In genomic region chr5:156815988-156816599, GRCh38 we compare ENCODE assay signal across 9 cellular contexts. TPM values are rescaled to one million over a fixed set of nuclear protein-coding genes. Genes with fewer than 3 reads are reported as not detected.
DNase-seq lines count a peak whose midpoint lies in the region; ATAC-seq and TF ChIP-seq lines count a peak whose summit lies in the region.
"Had no signal": no experiment of that assay in that cellular context is flagged by ENCODE, and none has a peak within 500 bp of the region (broad histone marks: within the 10 kb centered on the region; RNA-seq: fewer than 3 reads in every experiment).

No MANE protein-coding gene starts in this region.

- no peaks in the 10 kb centered on the region for H3K27me3 Mint-ChIP-seq in neural progenitor cell (ENCODE audit: insufficient read depth, low read depth)

- POLR2A ChIA-PET in HCT116 (lab: Charles Lee) = no interaction called here

- H3K36me3 ChIP-seq in HCT116 (ENCODE audit: control insufficient read depth in 1 of 2, insufficient read depth in 2 of 2, low read length in 2 of 2) (no peaks in the 10 kb centered on the region), neural progenitor cell (no peaks in the 10 kb centered on the region)

- RAD21 ChIA-PET in HCT116 (lab: Charles Lee; ENCODE audit: low non-redundant PET in 1 of 2, low total read pairs in 2 of 2, uncharacterized antibody in 2 of 2, unreplicated experiment in 2 of 2) = no interaction called here

- CTCF ChIA-PET in HCT116 (lab: Charles Lee) = interaction anchor here (1.2 kb wide), 1 partner anchor 872 kb away, joined by 4 read pairs; no protein-coding TSS in a partner anchor

- H3K36me3 Mint-ChIP-seq in neural progenitor cell = no peaks in the 10 kb centered on the region

- intact Hi-C loops in HCT116 (cut with micrococcal nuclease) = loop anchor here (2.0 kb wide), 3 partner anchors 871 to 1677 kb away; no protein-coding TSS in a partner anchor

- no peak overlapping the region for H3K4me2 ChIP-seq in HCT116 (ENCODE audit: low read length)
- no peak overlapping the region for H3K4me2 ChIP-seq in neural progenitor cell

- H2AFZ ChIP-seq in HCT116 (ENCODE audit: low read depth, low read length, poor library complexity, severe bottlenecking) = no peak overlapping the region
- no peak overlapping the region for H2AFZ ChIP-seq in neural progenitor cell (replicated peaks)

- peak; percentile 67 for ATAC-seq in HCT116
- no peak for ATAC-seq in HG03457 (IDR thresholded peaks at IDR 0.05; ENCODE audit: unreplicated experiment)

- H4K20me1 ChIP-seq in HCT116 (ENCODE audit: insufficient read depth) (no peaks in the 10 kb centered on the region), neural progenitor cell (ENCODE audit: low read depth) (no peaks in the 10 kb centered on the region)

- H3K9ac ChIP-seq in HCT116 (ENCODE audit: low read length) = no peak overlapping the region
- no peak overlapping the region for H3K9ac ChIP-seq in neural progenitor cell

- no peaks in the 10 kb centered on the region for H3F3A ChIP-seq in neural progenitor cell (ENCODE audit: low read depth)

- H3K27me3 ChIP-seq in HCT116 (ENCODE audit: insufficient read depth, low read length) (no peaks in the 10 kb centered on the region), neural progenitor cell (no peaks in the 10 kb centered on the region)

- DNase-seq in A172 (ENCODE audit: low spot score) = peak; percentile 25
- DNase-seq in EH (ENCODE audit: low read depth) = peak; percentile 25
- DNase-seq in HCT116 (ENCODE audit: low read depth, low spot score) = no peak
- peak; percentile 51 for DNase-seq in NCI-H82 treated with DMSO at 0.1 percent for 48 hours (lab: John Stamatoyannopoulos, UW; ENCODE audit: unreplicated experiment)
- peak; percentile 7 for DNase-seq in cerebellar cortex (ENCODE audit: low spot score)
- DNase-seq in neural progenitor cell (ENCODE audit: low spot score) = peak; percentile 64
- DNase-seq in GOT3 (lab: John Stamatoyannopoulos, UW) = no peak

- TF ChIP-seq CTCF in HCT116 (IDR thresholded peaks at IDR 0.05 in 2 of 3, conservative IDR thresholded peaks at IDR 0.05 in 1 of 3; ENCODE audit: borderline replicate concordance in 1 of 3, insufficient read depth in 1 of 3, low read depth in 2 of 3, low read length in 2 of 3) = peak; percentile 13 to 57 (median 47); a peak in 4 of 6 replicates
- TF ChIP-seq CTCF in neural progenitor cell (IDR thresholded peaks at IDR 0.05) = peak; percentile 67

- H3K4me1 ChIP-seq in HCT116 (ENCODE audit: control insufficient read depth in 1 of 2, insufficient read depth in 2 of 2, low read length in 2 of 2) (no peaks in the 10 kb centered on the region), neural progenitor cell (no peaks in the 10 kb centered on the region)

- H3K79me2 ChIP-seq in HCT116 (ENCODE audit: insufficient read depth, low read length) = no peaks in the 10 kb centered on the region
- no peaks in the 10 kb centered on the region for H3K79me2 ChIP-seq in neural progenitor cell (ENCODE audit: low read depth)

- peaks cover 4% of the 10 kb centered on the region for H3K4me1 Mint-ChIP-seq in neural progenitor cell

- H3K27ac ChIP-seq in HCT116 (ENCODE audit: low read depth, low read length) = no peak overlapping the region
- H3K27ac ChIP-seq in neural progenitor cell = no peak overlapping the region

- peaks cover 2% of the 10 kb centered on the region for H3K9me3 Mint-ChIP-seq in neural progenitor cell

- TF ChIP-seq RAD21 in HCT116 (IDR thresholded peaks at IDR 0.05; ENCODE audit: low read depth) = peak; percentile 48

- H3K9me3 ChIP-seq in HCT116 (ENCODE audit: control insufficient read depth in 1 of 2, insufficient read depth in 1 of 2, low read depth in 1 of 2, low read length in 2 of 2) (no peaks in the 10 kb centered on the region), neural progenitor cell (ENCODE audit: low read depth) (no peaks in the 10 kb centered on the region)

- no peak for TF ChIP-seq POLR2A in HCT116 (IDR thresholded peaks at IDR 0.05; ENCODE audit: borderline replicate concordance, extremely low read depth, insufficient read depth, insufficient read length)

- H3K4me3 ChIP-seq in HCT116 (replicated peaks in 1 of 2; ENCODE audit: low read depth in 1 of 2, low read length in 2 of 2) = no peak overlapping the region
- H3K4me3 ChIP-seq in neural progenitor cell = no peak overlapping the region

- no TSS peak for BruUV-seq in HCT116 (replicated peaks; lab: Mats Ljungman, UMichigan)

- H3K4me3 Mint-ChIP-seq in neural progenitor cell = no peak overlapping the region

- H3K9me2 ChIP-seq in HCT116 (ENCODE audit: insufficient read depth) = no peaks in the 10 kb centered on the region

- H3K27ac Mint-ChIP-seq in neural progenitor cell = no peak overlapping the region

TF ChIP-seq in HCT116, 20 proteins besides CTCF, POLR2A, EP300 and RAD21:
- TF ChIP-seq ZFX (IDR thresholded peaks at IDR 0.05) = no peak
- no peak for TF ChIP-seq EZH2phosphoT487 (IDR thresholded peaks at IDR 0.05; ENCODE audit: borderline replicate concordance)
- TF ChIP-seq SRF (IDR thresholded peaks at IDR 0.05; ENCODE audit: low read depth) = no peak
- no peak for TF ChIP-seq ELF1 (IDR thresholded peaks at IDR 0.05; ENCODE audit: borderline replicate concordance, low read depth)
- TF ChIP-seq YY1 (IDR thresholded peaks at IDR 0.05; ENCODE audit: extremely low read depth, insufficient replicate concordance, low read depth, low read length) = no peak
- TF ChIP-seq FOSL1 (IDR thresholded peaks at IDR 0.05; ENCODE audit: low read depth) = no peak
- TF ChIP-seq, protein P1, sequence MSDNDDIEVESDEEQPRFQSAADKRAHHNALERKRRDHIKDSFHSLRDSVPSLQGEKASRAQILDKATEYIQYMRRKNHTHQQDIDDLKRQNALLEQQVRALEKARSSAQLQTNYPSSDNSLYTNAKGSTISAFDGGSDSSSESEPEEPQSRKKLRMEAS (IDR thresholded peaks at IDR 0.05) = no peak
- TF ChIP-seq SIN3A (IDR thresholded peaks at IDR 0.05; ENCODE audit: low read depth) = no peak
- no peak for TF ChIP-seq CBX3 (IDR thresholded peaks at IDR 0.05; ENCODE audit: low read depth)
- no peak for TF ChIP-seq CEBPB (IDR thresholded peaks at IDR 0.05; ENCODE audit: low read depth)
- no peak for TF ChIP-seq EGR1 (IDR thresholded peaks at IDR 0.05; ENCODE audit: low read depth)

RNA-seq across cellular contexts. Expression of gene PPP1R2B, which starts 34.0 kb away (rescaled TPM):
- 0.05 TPM in 1 of 2 replicates, not detected in the other for total RNA-seq in A172 (2014; rRNA removed; shearing (Covaris generic))
- total RNA-seq in HCT116 (2021; ENCODE audit: unreplicated experiment) = not detected
- not detected in 2 replicates for polyA plus RNA-seq in HCT116 (2012)
- total RNA-seq in neural progenitor cell (ENCODE audit: low replicate concordance) = 0.06 and 0.15 TPM in 2 replicates
- total RNA-seq: endothelial cell of umbilical vein had no signal
- polyA plus RNA-seq: endothelial cell of umbilical vein had no signal

Comparison
In these comparisons a context has a peak if more than half of its experiments do, and no peak if none do; other contexts are left out.
1. DNase-seq: peak in A172 (single experiment), EH (single experiment), NCI-H82 treated with DMSO at 0.1 percent for 48 hours (single experiment), cerebellar cortex (single experiment) and neural progenitor cell (single experiment); none in HCT116 (single experiment) and GOT3 (single experiment).